ENCODE assay signal across 8 cellular contexts in genomic region chr21:42973309-42973990, GRCh38. TPM values are rescaled to one million over a fixed set of nuclear protein-coding genes. Genes with fewer than 3 reads are reported as not detected.
DNase-seq lines count a peak whose midpoint lies in the region; ATAC-seq lines count a peak whose summit lies in the region.

No MANE protein-coding gene starts in this region.

- H3K9ac ChIP-seq in endocrine pancreas (ENCODE audit: control insufficient read depth, insufficient read depth, low read length) (peak overlapping the region; percentile 42), neuronal stem cell (ENCODE audit: low read depth, low read length, poor library complexity) (no peak overlapping the region)

- H3K14ac ChIP-seq in neuronal stem cell (ENCODE audit: low read length): peak overlapping the region; percentile 90

- ATAC-seq in GM21528 (IDR thresholded peaks at IDR 0.05; ENCODE audit: low FRiP score, unreplicated experiment): no peak

- H3K4me3 ChIP-seq in endocrine pancreas (ENCODE audit: control insufficient read depth, insufficient read depth, low read length) (no peak overlapping the region), neuronal stem cell (ENCODE audit: low read length in 2 of 2) (peak overlapping the region; percentile 47 to 76)

- H2BK12ac ChIP-seq in neuronal stem cell (ENCODE audit: low read length): no peak overlapping the region

- peaks cover 10% of the 10 kb centered on the region for H3K79me1 ChIP-seq in neuronal stem cell (ENCODE audit: low read depth, low read length)

- H3K27me3 ChIP-seq in endocrine pancreas (ENCODE audit: control insufficient read depth, insufficient read depth, low read length) (no peaks in the 10 kb centered on the region), neuronal stem cell (ENCODE audit: control insufficient read depth in 3 of 3, insufficient read depth in 3 of 3, low read depth in 1 of 3, low read length in 3 of 3) (no peaks in the 10 kb centered on the region)

- peak overlapping the region; percentile 90 for H4K91ac ChIP-seq in neuronal stem cell (ENCODE audit: low read depth, low read length, poor library complexity)

- peak overlapping the region; percentile 57 for H2BK120ac ChIP-seq in neuronal stem cell (ENCODE audit: low read depth, low read length)

- H3K9me3 ChIP-seq in endocrine pancreas (ENCODE audit: control insufficient read depth, low read length) (no peaks in the 10 kb centered on the region), neuronal stem cell (replicated peaks in 1 of 2; ENCODE audit: control insufficient read depth in 2 of 2, insufficient read depth in 1 of 2, low read depth in 1 of 2, low read length in 2 of 2) (peaks cover 5 to 18% of the 10 kb centered on the region in 2 donors)

- H4K8ac ChIP-seq in neuronal stem cell (ENCODE audit: low read depth, low read length): peak overlapping the region; percentile 99

- DNase-seq in COR-L47 (lab: John Stamatoyannopoulos, UW) (peak; percentile 85), NCI-H146 (lab: John Stamatoyannopoulos, UW) (peak; percentile 82), neuronal stem cell (ENCODE audit: low spot score) (no peak), SIG-M5 (lab: John Stamatoyannopoulos, UW) (no peak), SKM-1 (lab: John Stamatoyannopoulos, UW; ENCODE audit: unreplicated experiment) (no peak), AML-193 (lab: John Stamatoyannopoulos, UW) (no peak)

- H3K4me2 ChIP-seq in neuronal stem cell (ENCODE audit: insufficient read depth, low read length, poor library complexity, severe bottlenecking): peak overlapping the region; percentile 89

- H2BK5ac ChIP-seq in neuronal stem cell (ENCODE audit: low read length): peak overlapping the region; percentile 96

- H2AK5ac ChIP-seq in neuronal stem cell (ENCODE audit: low read depth, low read length): peak overlapping the region; percentile 99

- no CpG with 5 or more reads among the region's 19 CpGs for WGBS in neuronal stem cell (ENCODE audit: extremely low coverage in 2 of 2, insufficient read length in 2 of 2, insufficient replicate concordance in 1 of 2), 2 donors

- H3K4me1 ChIP-seq in endocrine pancreas (ENCODE audit: control insufficient read depth, insufficient read depth, low read length) (peaks cover 6% of the 10 kb centered on the region), neuronal stem cell (ENCODE audit: control insufficient read depth in 2 of 2, insufficient read depth in 1 of 2, low read depth in 1 of 2, low read length in 2 of 2) (peaks cover 6 to 7% of the 10 kb centered on the region in 2 donors)

- H3K36me3 ChIP-seq in endocrine pancreas (ENCODE audit: control insufficient read depth, insufficient read depth, low read length) (no peaks in the 10 kb centered on the region), neuronal stem cell (replicated peaks in 1 of 2; ENCODE audit: control insufficient read depth in 2 of 2, insufficient read depth in 2 of 2, low read length in 2 of 2) (peaks cover 2 to 20% of the 10 kb centered on the region in 2 donors)

- peak overlapping the region; percentile 93 for H2AFZ ChIP-seq in neuronal stem cell (ENCODE audit: low read length)

- peak overlapping the region; percentile 30 for H2BK15ac ChIP-seq in neuronal stem cell (ENCODE audit: low read length)

- H3K4ac ChIP-seq in neuronal stem cell (ENCODE audit: low read length): peak overlapping the region; percentile 85

- H3K23ac ChIP-seq in neuronal stem cell (ENCODE audit: low read depth, low read length, poor library complexity): peak overlapping the region; percentile 98

- peak overlapping the region; percentile 68 for H3K27ac ChIP-seq in neuronal stem cell (replicated peaks; ENCODE audit: low read length)

- peak overlapping the region; percentile 100 for H3K18ac ChIP-seq in neuronal stem cell (ENCODE audit: low read length)

RNA-seq across cellular contexts. Expression of gene PKNOX1, which starts 0.9 kb away (rescaled TPM):
- 5.1 TPM for polyA plus RNA-seq in neuronal stem cell (2013, experiment 1 of 2)
- polyA plus RNA-seq in neuronal stem cell (2013, experiment 2 of 2): 5.5 TPM

RNA-seq across cellular contexts. Expression of gene ERVH48-1, which starts 48.0 kb away (rescaled TPM):
- polyA plus RNA-seq in neuronal stem cell (2013, experiment 1 of 2): 0.10 TPM
- polyA plus RNA-seq in neuronal stem cell (2013, experiment 2 of 2): 0.12 TPM

Comparison
In these comparisons a context has a peak if more than half of its experiments do, and no peak if none do; other contexts are left out.
1. DNase-seq: peak in COR-L47 (single experiment) and NCI-H146 (single experiment); none in neuronal stem cell (single experiment), SIG-M5 (single experiment), SKM-1 (single experiment) and AML-193 (0 of 2).